ENCODE assay signal across 1 cellular context in genomic region chr16:71484006-71484893, GRCh38.
TF ChIP-seq lines count a peak whose summit lies in the region.

No MANE protein-coding gene starts in this region.

TF ChIP-seq in K562, 482 proteins besides CTCF, POLR2A, EP300 and RAD21 (continued from another document and continues in another):
- TF ChIP-seq THRA (IDR thresholded peaks at IDR 0.05) (no peak), ZNF583 (CRISPR knock-in tag; IDR thresholded peaks at IDR 0.05) (0 out of 2 replicates have a peak, but pooled peaks have one; percentile 26), CREM (IDR thresholded peaks at IDR 0.05; ENCODE audit: low read depth) (peak; percentile 96), TEAD2 (tag; IDR thresholded peaks at IDR 0.05) (no peak), ARID4B (CRISPR knock-in tag; IDR thresholded peaks at IDR 0.05) (peak; percentile 33; the same call in 1 of the 2 replicates), SNRNP70 (optimal IDR thresholded peaks at IDR 0.05; ENCODE audit: low read depth, low read length) (no peak), REST (CRISPR knock-in tag; IDR thresholded peaks at IDR 0.05; ENCODE audit: low read depth) (peak; percentile 77), SREBF2 (CRISPR knock-in tag; IDR thresholded peaks at IDR 0.05) (0 out of 2 replicates have a peak, but pooled peaks have one; percentile 29), UBTF (IDR thresholded peaks at IDR 0.05; ENCODE audit: borderline replicate concordance in 1 of 2, low read depth in 2 of 2, low read length in 2 of 2) (no peak), E2F8 (IDR thresholded peaks at IDR 0.05; ENCODE audit: low read depth, partially characterized antibody) (peak; percentile 75), L3MBTL2 (IDR thresholded peaks at IDR 0.05) (0 out of 2 replicates have a peak, but pooled peaks have one; percentile 52), SMAD3 (CRISPR knock-in tag; conservative IDR thresholded peaks at IDR 0.05) (peak; percentile 76; the same call in 1 of the 2 replicates), ZNF41 (CRISPR knock-in tag; conservative IDR thresholded peaks at IDR 0.05) (no peak), ELF1 (tag; IDR thresholded peaks at IDR 0.05) (no peak; the same call in 1 of the 2 replicates), E2F6 (IDR thresholded peaks at IDR 0.05; ENCODE audit: borderline replicate concordance in 1 of 2, extremely low read depth in 1 of 2, insufficient read depth in 1 of 2, insufficient read length in 1 of 2, low read depth in 1 of 2, low read length in 1 of 2, poor library complexity in 1 of 2, severe bottlenecking in 1 of 2) (peak in 1 of 2 experiments; percentile 41), CBX3 (IDR thresholded peaks at IDR 0.05; ENCODE audit: borderline replicate concordance in 1 of 2, low read length in 2 of 2) (no peak), ATF7 (IDR thresholded peaks at IDR 0.05) (peak; percentile 79; the same call in 1 of the 2 replicates), E2F1 (CRISPR knock-in tag; IDR thresholded peaks at IDR 0.05) (peak; percentile 27; the same call in 1 of the 2 replicates), CBFB (CRISPR knock-in tag; IDR thresholded peaks at IDR 0.05) (no peak), FOSL1 (tag; conservative IDR thresholded peaks at IDR 0.05) (peak; percentile 26; the same call in 1 of the 2 replicates), SUPT5H (IDR thresholded peaks at IDR 0.05) (peak; percentile 85), ADNP (tag; IDR thresholded peaks at IDR 0.05) (no peak), NRF1 (conservative IDR thresholded peaks at IDR 0.05 in 1 of 2, IDR thresholded peaks at IDR 0.05 in 1 of 2) (peak; percentile 34 to 54), ZNF740 (CRISPR knock-in tag; IDR thresholded peaks at IDR 0.05) (peak; percentile 40; the same call in 1 of the 2 replicates), ZNF740 (tag; IDR thresholded peaks at IDR 0.05) (0 out of 4 replicates have a peak, but pooled peaks of 1 of the 2 experiments have one; percentile 59), ZNF253 (CRISPR knock-in tag; conservative IDR thresholded peaks at IDR 0.05) (no peak), ARID3B (CRISPR knock-in tag; IDR thresholded peaks at IDR 0.05; ENCODE audit: borderline replicate concordance) (0 out of 2 replicates have a peak, but pooled peaks have one; percentile 57), CHCHD3 (CRISPR knock-in tag; IDR thresholded peaks at IDR 0.05) (no peak), NFRKB (IDR thresholded peaks at IDR 0.05; ENCODE audit: low read depth) (0 out of 2 replicates have a peak, but pooled peaks have one; percentile 31), NFATC3 (IDR thresholded peaks at IDR 0.05) (no peak), TAF1 (IDR thresholded peaks at IDR 0.05; ENCODE audit: control insufficient read depth, extremely low read depth, insufficient read depth, low read length, severe bottlenecking) (peak; percentile 36), SP2 (IDR thresholded peaks at IDR 0.05; ENCODE audit: extremely low read depth, low read depth, low read length, poor library complexity, severe bottlenecking) (peak; percentile 88), NR4A1 (CRISPR knock-in tag; IDR thresholded peaks at IDR 0.05) (0 out of 2 replicates have a peak, but pooled peaks have one; percentile 28), NR4A1 (tag; IDR thresholded peaks at IDR 0.05) (no peak), HOMEZ (CRISPR knock-in tag; IDR thresholded peaks at IDR 0.05) (no peak), ZNF24 (IDR thresholded peaks at IDR 0.05) (no peak), KDM2B (CRISPR knock-in tag; IDR thresholded peaks at IDR 0.05) (no peak), ZNF146 (CRISPR knock-in tag; IDR thresholded peaks at IDR 0.05; ENCODE audit: unreplicated experiment) (no peak), XRCC5 (IDR thresholded peaks at IDR 0.05; ENCODE audit: low read depth, low read length) (no peak)
